Comparison of ENCODE assay signal across 36 cellular contexts in the genomic region with DNA sequence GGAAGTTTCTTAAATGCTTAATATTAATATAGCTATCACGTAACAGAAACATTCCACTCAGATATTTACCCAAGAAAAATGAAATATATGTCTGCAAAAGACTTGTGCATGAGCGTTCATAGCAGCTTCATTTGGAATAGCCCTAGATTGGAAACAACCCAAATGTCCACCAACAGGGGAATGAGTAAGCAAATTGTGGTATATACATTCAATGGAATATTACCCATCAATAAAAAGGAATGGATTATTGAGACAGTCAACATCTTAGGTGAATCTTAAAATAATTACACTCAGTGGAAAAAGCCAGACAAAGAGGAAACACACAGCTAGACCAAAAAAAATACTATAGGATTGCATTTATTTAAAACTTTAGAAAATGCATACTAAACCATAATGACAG.
A peak's percentile ranks its signal among the peaks of the same experiment; 100 is the strongest.
DNase-seq lines count a peak whose midpoint lies in the region; ATAC-seq, FAIRE-seq and TF ChIP-seq lines count a peak whose summit lies in the region.
"Had no signal": no experiment of that assay in that cellular context is flagged by ENCODE, and none has a peak within 500 bp of the region (broad histone marks: within the 10 kb centered on the region; RNA-seq: fewer than 3 reads in every experiment).

No MANE protein-coding gene starts in this region.

- TF ChIP-seq POLR2A in K562 (conservative IDR thresholded peaks at IDR 0.05) = no peak

- H2AFZ ChIP-seq in SK-N-SH (ENCODE audit: low read depth) (no peak overlapping the region), K562 (ENCODE audit: low read depth, low read length) (no peak overlapping the region), MM.1S (ENCODE audit: low read length) (no peak overlapping the region)

- no peak for DNase-seq in SK-N-SH
- DNase-seq in activated T-cell treated with anti-CD3 and anti-CD28 coated beads, Interleukin-2, amount 50 U/mL, for 72 hours = no peak
- DNase-seq in activated T-cell treated with anti-CD3 and anti-CD28 coated beads, Interleukin-2, amount 50 U/mL, for 4 hours = no peak
- DNase-seq in K562 (ENCODE audit: extremely low read depth in 1 of 4, low spot score in 3 of 4) = no peak
- DNase-seq in central memory CD8-positive, alpha-beta T cell (ENCODE audit: low spot score in 2 of 2) = no peak
- no peak for DNase-seq in MM.1S
- DNase-seq in D341Med (ENCODE audit: low spot score) = no peak
- DNase-seq: 8988T; ACHN; AML-193; BE2C; C1 segment of cervical spinal cord; Caco-2; Calu3; CD4-positive, alpha-beta memory T cell; CD4-positive, alpha-beta T cell; CD4-positive, CD25-positive, alpha-beta regulatory T cell; CD8-positive, alpha-beta memory T cell; CD8-positive, alpha-beta T cell; COR-L47; DMS 273 treated with DMSO at 0.1 percent for 48 hours; DMS153; DMS53; DMS79; DMS79 treated with DMSO at 0.1 percent for 48 hours; DND-41; EL had no signal

- no peaks in the 10 kb centered on the region for H3K27me3 Mint-ChIP-seq in activated T-cell treated with anti-CD3 and anti-CD28 coated beads, Interleukin-2, amount 50 U/mL, for 72 hours (ENCODE audit: low read depth)
- H3K27me3 Mint-ChIP-seq in activated T-cell treated with anti-CD3 and anti-CD28 coated beads, Interleukin-2, amount 50 U/mL, for 4 hours (ENCODE audit: low read depth) = no peaks in the 10 kb centered on the region
- no peaks in the 10 kb centered on the region for H3K27me3 Mint-ChIP-seq in central memory CD8-positive, alpha-beta T cell
- H3K27me3 Mint-ChIP-seq: B cell; CD4-positive, alpha-beta memory T cell; CD4-positive, alpha-beta T cell; CD4-positive, CD25-positive, alpha-beta regulatory T cell had no signal

- H3K9ac ChIP-seq in SK-N-SH (no peak overlapping the region), K562 (ENCODE audit: insufficient read depth in 1 of 2, low read depth in 2 of 2, low read length in 2 of 2) (no peak overlapping the region), MM.1S (ENCODE audit: low read length) (no peak overlapping the region)
- H3K9ac ChIP-seq: BLaER1; BLaER1 treated with 17β-estradiol and CSF1 and Interleukin-3, amounts not matched to agents 10 nM and 100 nM had no signal

- no peaks in the 10 kb centered on the region for H3K9me1 ChIP-seq in K562 (ENCODE audit: control insufficient read depth, insufficient read depth, low read length)

- no peaks in the 10 kb centered on the region for H3K27me3 ChIP-seq in SK-N-SH (ENCODE audit: insufficient read depth)
- H3K27me3 ChIP-seq in K562 (ENCODE audit: control insufficient read depth in 2 of 2, insufficient read depth in 2 of 2, low read length in 2 of 2) = no peaks in the 10 kb centered on the region
- no peaks in the 10 kb centered on the region for H3K27me3 ChIP-seq in MM.1S (replicated peaks; ENCODE audit: insufficient read depth, low read length)
- H3K27me3 ChIP-seq: BE2C; BLaER1; BLaER1 treated with 17β-estradiol and CSF1 and Interleukin-3, amounts not matched to agents 10 nM and 100 nM had no signal

- H3K36me3 ChIP-seq in SK-N-SH (replicated peaks in 1 of 2; ENCODE audit: control insufficient read depth in 1 of 2, insufficient read depth in 2 of 2, low read length in 1 of 2) (no peaks in the 10 kb centered on the region), K562 (ENCODE audit: control insufficient read depth, insufficient read depth, low read length) (no peaks in the 10 kb centered on the region), MM.1S (replicated peaks; ENCODE audit: insufficient read depth, low read length) (no peaks in the 10 kb centered on the region)
- H3K36me3 ChIP-seq: BE2C; BLaER1; BLaER1 treated with 17β-estradiol and CSF1 and Interleukin-3, amounts not matched to agents 10 nM and 100 nM had no signal

- TF ChIP-seq RAD21 in SK-N-SH (IDR thresholded peaks at IDR 0.05; ENCODE audit: low read length) (no peak), K562 (CRISPR knock-in tag; conservative IDR thresholded peaks at IDR 0.05 in 1 of 2, IDR thresholded peaks at IDR 0.05 in 1 of 2) (no peak)

- H3K27ac ChIP-seq in SK-N-SH (ENCODE audit: low read depth in 2 of 2, low read length in 1 of 2) (no peak overlapping the region), K562 (ENCODE audit: extremely low read depth, low read depth, low read length) (no peak overlapping the region), MM.1S (ENCODE audit: low read length) (no peak overlapping the region)
- H3K27ac ChIP-seq: 22Rv1; A549; BLaER1; BLaER1 treated with 17β-estradiol and CSF1 and Interleukin-3, amounts not matched to agents 10 nM and 100 nM; C4-2B had no signal

- TF ChIP-seq CTCF in SK-N-SH (IDR thresholded peaks at IDR 0.05) = no peak
- TF ChIP-seq CTCF in K562 (IDR thresholded peaks at IDR 0.05 in 2 of 3, conservative IDR thresholded peaks at IDR 0.05 in 1 of 3; ENCODE audit: insufficient read depth in 2 of 3, low read depth in 1 of 3, low read length in 3 of 3) = no peak
- no peak for TF ChIP-seq CTCF in MM.1S (IDR thresholded peaks at IDR 0.05; ENCODE audit: low read length)

- H3K9me2 ChIP-seq in SK-N-SH (no peaks in the 10 kb centered on the region), MM.1S (replicated peaks; ENCODE audit: insufficient read depth, low read length) (no peaks in the 10 kb centered on the region)

- H3F3A ChIP-seq in SK-N-SH (replicated peaks; ENCODE audit: insufficient read depth) (no peaks in the 10 kb centered on the region), MM.1S (ENCODE audit: insufficient read depth, low read length) (peaks cover 17% of the 10 kb centered on the region)

- no peaks in the 10 kb centered on the region for H4K20me1 ChIP-seq in SK-N-SH (ENCODE audit: insufficient read depth)
- H4K20me1 ChIP-seq in K562 (replicated peaks; ENCODE audit: control insufficient read depth, insufficient read depth, low read length) = no peaks in the 10 kb centered on the region
- no peaks in the 10 kb centered on the region for H4K20me1 ChIP-seq in MM.1S (ENCODE audit: insufficient read depth, low read length)
- H4K20me1 ChIP-seq: BLaER1; BLaER1 treated with 17β-estradiol and CSF1 and Interleukin-3, amounts not matched to agents 10 nM and 100 nM had no signal

- H3K4me2 ChIP-seq in SK-N-SH (no peak overlapping the region), K562 (ENCODE audit: insufficient read depth, low read length) (no peak overlapping the region), MM.1S (ENCODE audit: low read depth, low read length) (no peak overlapping the region)
- H3K4me2 ChIP-seq: A549; BLaER1; BLaER1 treated with 17β-estradiol and CSF1 and Interleukin-3, amounts not matched to agents 10 nM and 100 nM had no signal

- in situ Hi-C loops in K562 (cut with MboI) = loop anchor here (10.0 kb wide), 1 partner anchor 359 kb away; a partner anchor contains a TSS

- POLR2A ChIA-PET in SK-N-SH (lab: Yijun Ruan, JAX) = no interaction called here
- POLR2A ChIA-PET in K562 (lab: Yijun Ruan, JAX) = interaction anchor here (0.6 to 1.2 kb wide), 2 partner anchors 15 to 196 kb away, joined by 4 read pairs; no protein-coding TSS in a partner anchor

- BruUV-seq in K562 (replicated peaks; lab: Mats Ljungman, UMichigan) = no TSS peak

- H3K27ac Mint-ChIP-seq in activated T-cell treated with anti-CD3 and anti-CD28 coated beads, Interleukin-2, amount 50 U/mL, for 72 hours = peak overlapping the region; percentile 39
- peak overlapping the region; percentile 10 for H3K27ac Mint-ChIP-seq in central memory CD8-positive, alpha-beta T cell (ENCODE audit: low read depth)
- H3K27ac Mint-ChIP-seq: B cell; CD14-positive monocyte; CD4-positive, alpha-beta T cell; CD4-positive, CD25-positive, alpha-beta regulatory T cell; CD8-positive, alpha-beta T cell had no signal

- no peak for TF ChIP-seq EP300 in SK-N-SH (IDR thresholded peaks at IDR 0.05; ENCODE audit: borderline replicate concordance in 1 of 2, low read depth in 1 of 2, low read length in 1 of 2)
- no peak for TF ChIP-seq EP300 in K562 (IDR thresholded peaks at IDR 0.05; ENCODE audit: low read length)

- H3K9me3 ChIP-seq in SK-N-SH (no peaks in the 10 kb centered on the region), K562 (replicated peaks; ENCODE audit: control insufficient read depth, insufficient read depth, low read depth, low read length) (no peaks in the 10 kb centered on the region), MM.1S (replicated peaks; ENCODE audit: insufficient read depth, low read length) (no peaks in the 10 kb centered on the region)
- H3K9me3 ChIP-seq: A549, BE2C, Caco-2 had no signal

- intact Hi-C loops in K562 (cut with micrococcal nuclease) = loop anchor here (5.0 to 10.0 kb wide), 3 partner anchors 369 to 499 kb away; a partner anchor contains a TSS

- CTCF ChIA-PET in SK-N-SH (lab: Yijun Ruan, JAX) (interaction anchor here (0.7 kb wide), 1 partner anchor 15 kb away, joined by 3 read pairs; no protein-coding TSS in a partner anchor), K562 (lab: Yijun Ruan, JAX; ENCODE audit: low intra/inter-chr PET ratio) (no interaction called here)

- H3K4me3 Mint-ChIP-seq in activated T-cell treated with anti-CD3 and anti-CD28 coated beads, Interleukin-2, amount 50 U/mL, for 72 hours = no peak overlapping the region
- no peak overlapping the region for H3K4me3 Mint-ChIP-seq in activated T-cell treated with anti-CD3 and anti-CD28 coated beads, Interleukin-2, amount 50 U/mL, for 4 hours
- no peak overlapping the region for H3K4me3 Mint-ChIP-seq in central memory CD8-positive, alpha-beta T cell
- H3K4me3 Mint-ChIP-seq: B cell; CD14-positive monocyte; CD4-positive, alpha-beta memory T cell; CD4-positive, alpha-beta T cell; CD4-positive, CD25-positive, alpha-beta regulatory T cell; CD8-positive, alpha-beta memory T cell; CD8-positive, alpha-beta T cell had no signal

- peaks cover 2 to 5% of the 10 kb centered on the region in 2 donors for H3K9me3 Mint-ChIP-seq in activated T-cell treated with anti-CD3 and anti-CD28 coated beads, Interleukin-2, amount 50 U/mL, for 72 hours
- H3K9me3 Mint-ChIP-seq in activated T-cell treated with anti-CD3 and anti-CD28 coated beads, Interleukin-2, amount 50 U/mL, for 4 hours = peaks cover 4% of the 10 kb centered on the region
- H3K9me3 Mint-ChIP-seq in central memory CD8-positive, alpha-beta T cell = peaks cover 5% of the 10 kb centered on the region

- ATAC-seq in SK-N-SH treated with all-trans-retinoic acid at 6 μM for 48 hours (no peak), K562 (no peak)
- ATAC-seq in activated T-cell treated with anti-CD3 and anti-CD28 coated beads, Interleukin-2, amount 50 U/mL, for 72 hours (replicated peaks in 1 of 2) = no peak
- no peak for ATAC-seq in activated T-cell treated with anti-CD3 and anti-CD28 coated beads, Interleukin-2, amount 50 U/mL, for 4 hours
- no peak for ATAC-seq in central memory CD8-positive, alpha-beta T cell (replicated peaks; ENCODE audit: extremely low read depth, poor library complexity, severe bottlenecking)
- ATAC-seq: A549; CD8-positive, alpha-beta T cell had no signal

- no peaks in the 10 kb centered on the region for H3K4me1 ChIP-seq in SK-N-SH (ENCODE audit: control insufficient read depth in 1 of 2, insufficient read depth in 2 of 2, low read depth in 1 of 2, low read length in 1 of 2)
- H3K4me1 ChIP-seq in K562 (replicated peaks in 1 of 2; ENCODE audit: control insufficient read depth in 2 of 2, insufficient read depth in 2 of 2, low read length in 2 of 2) = peaks cover 3 to 7% of the 10 kb centered on the region in 2 experiments; a peak in 3 of 5 replicates
- peaks cover 24% of the 10 kb centered on the region for H3K4me1 ChIP-seq in MM.1S (ENCODE audit: low read length)
- H3K4me1 ChIP-seq: A549, BE2C, Caco-2 had no signal

- 75% methylated on average over 2 of the region's 2 CpGs for WGBS in SK-N-SH (ENCODE audit: low lambda C conversion rate)
- 2% methylated on average over 2 of the region's 2 CpGs for WGBS in K562 (ENCODE audit: insufficient coverage, low coverage, missing lambda C conversion rate)

- FAIRE-seq in K562 (lab: Jason Lieb, UNC) = no peak
- FAIRE-seq: A549, D721Med had no signal

- H3K4me1 Mint-ChIP-seq in activated T-cell treated with anti-CD3 and anti-CD28 coated beads, Interleukin-2, amount 50 U/mL, for 72 hours (ENCODE audit: low read depth) = peaks cover 19% of the 10 kb centered on the region
- peaks cover 19% of the 10 kb centered on the region for H3K4me1 Mint-ChIP-seq in activated T-cell treated with anti-CD3 and anti-CD28 coated beads, Interleukin-2, amount 50 U/mL, for 4 hours (ENCODE audit: low read depth)
- H3K4me1 Mint-ChIP-seq in central memory CD8-positive, alpha-beta T cell = peaks cover 18% of the 10 kb centered on the region

- no peaks in the 10 kb centered on the region for H3K36me3 Mint-ChIP-seq in activated T-cell treated with anti-CD3 and anti-CD28 coated beads, Interleukin-2, amount 50 U/mL, for 72 hours (ENCODE audit: insufficient read depth in 2 of 2)
- no peaks in the 10 kb centered on the region for H3K36me3 Mint-ChIP-seq in activated T-cell treated with anti-CD3 and anti-CD28 coated beads, Interleukin-2, amount 50 U/mL, for 4 hours (ENCODE audit: insufficient read depth)
- peaks cover 1% of the 10 kb centered on the region for H3K36me3 Mint-ChIP-seq in central memory CD8-positive, alpha-beta T cell (ENCODE audit: insufficient read depth)
- H3K36me3 Mint-ChIP-seq: CD14-positive monocyte; CD4-positive, alpha-beta memory T cell; CD4-positive, CD25-positive, alpha-beta regulatory T cell; CD8-positive, alpha-beta memory T cell; CD8-positive, alpha-beta T cell had no signal

- H3K4me3 ChIP-seq in SK-N-SH (ENCODE audit: low read depth in 2 of 2, low read length in 1 of 2) (no peak overlapping the region), K562 (no peak overlapping the region), MM.1S (ENCODE audit: low read length) (no peak overlapping the region)
- H3K4me3 ChIP-seq: A549; BLaER1; BLaER1 treated with 17β-estradiol and CSF1 and Interleukin-3, amounts not matched to agents 10 nM and 100 nM had no signal

- H3K79me2 ChIP-seq in SK-N-SH (ENCODE audit: insufficient read depth) (no peaks in the 10 kb centered on the region), K562 (ENCODE audit: control insufficient read depth, insufficient read depth, low read length) (no peaks in the 10 kb centered on the region), MM.1S (ENCODE audit: low read length) (no peaks in the 10 kb centered on the region)
